10 cellular contexts compared by ENCODE assay signal in genomic region chrX:47235691-47236103, GRCh38. TPM values are rescaled to one million over a fixed set of nuclear protein-coding genes. Genes with fewer than 3 reads are reported as not detected.
DNase-seq lines count a peak whose midpoint lies in the region; ATAC-seq and TF ChIP-seq lines count a peak whose summit lies in the region.
"Had no signal": no experiment of that assay in that cellular context is flagged by ENCODE, and none has a peak within 500 bp of the region (broad histone marks: within the 10 kb centered on the region; RNA-seq: fewer than 3 reads in every experiment).

No MANE protein-coding gene starts in this region.

- H3K9ac ChIP-seq in GM23248, result peak overlapping the region; percentile 31; the same call in 1 of the 2 replicates
- no peak overlapping the region for H3K9ac ChIP-seq in skeletal muscle satellite cell (ENCODE audit: low read depth, low read length)

- H3K79me2 ChIP-seq in GM23248 (ENCODE audit: insufficient read depth), result peaks cover 69% of the 10 kb centered on the region

- no peaks in the 10 kb centered on the region for H3K36me3 Mint-ChIP-seq in T-helper 17 cell (ENCODE audit: low read depth)

- no peaks in the 10 kb centered on the region for H3K9me2 ChIP-seq in GM23248 (ENCODE audit: insufficient read depth)

- H3K27me3 Mint-ChIP-seq in T-helper 17 cell, result no peaks in the 10 kb centered on the region

- H3F3A ChIP-seq in GM23248 (ENCODE audit: insufficient read depth), result peaks cover 9% of the 10 kb centered on the region; the same call in 1 of the 2 replicates

- no peak overlapping the region for H2AFZ ChIP-seq in GM23248

- H3K4me1 Mint-ChIP-seq in T-helper 17 cell, result peaks cover 9% of the 10 kb centered on the region

- H3K36me3 ChIP-seq in GM23248 (ENCODE audit: low read depth) (no peaks in the 10 kb centered on the region), skeletal muscle satellite cell (ENCODE audit: insufficient read depth, low read length) (peaks cover 10% of the 10 kb centered on the region)
- H3K36me3 ChIP-seq: SJCRH30 had no signal

- peak overlapping the region; percentile 34 for H3K4me3 Mint-ChIP-seq in T-helper 17 cell

- peak overlapping the region; percentile 84 for H3K27ac Mint-ChIP-seq in T-helper 17 cell

- H3K4me1 ChIP-seq in GM23248 (ENCODE audit: insufficient read depth), result peaks cover 11% of the 10 kb centered on the region; the same call in 1 of the 2 replicates
- peaks cover 18% of the 10 kb centered on the region for H3K4me1 ChIP-seq in skeletal muscle satellite cell (ENCODE audit: control insufficient read depth, insufficient read depth, low read length)
- H3K4me1 ChIP-seq: SJCRH30 had no signal

- no peaks in the 10 kb centered on the region for H4K20me1 ChIP-seq in GM23248 (ENCODE audit: insufficient read depth)

- TF ChIP-seq CTCF in fibroblast of mammary gland (conservative IDR thresholded peaks at IDR 0.05; ENCODE audit: control insufficient read depth, insufficient read depth, low read depth, low read length), result no peak

- DNase-seq in GM23248 (no peak), T-helper 17 cell (no peak), fibroblast of mammary gland (ENCODE audit: low read depth) (peak; percentile 57), activated gamma-delta T cell (lab: John Stamatoyannopoulos, UW) (no peak), glomerular visceral epithelial cell (ENCODE audit: extremely low spot score) (no peak), SIG-M5 treated with dmso at 0.1 percent for 504 hours (lab: John Stamatoyannopoulos, UW; ENCODE audit: unreplicated experiment) (no peak), GM19240 (ENCODE audit: insufficient read length, low spot score) (no peak)
- DNase-seq: NCI-H524, SJCRH30 had no signal

- H3K27me3 ChIP-seq in GM23248 (replicated peaks; ENCODE audit: insufficient read depth) (no peaks in the 10 kb centered on the region), skeletal muscle satellite cell (ENCODE audit: control insufficient read depth, insufficient read depth, low read length) (peaks cover 7% of the 10 kb centered on the region)
- H3K27me3 ChIP-seq: SJCRH30 had no signal

- H3K4me3 ChIP-seq in GM23248 (no peak overlapping the region), fibroblast of mammary gland (ENCODE audit: control insufficient read depth, low read depth, low read length) (no peak overlapping the region), skeletal muscle satellite cell (ENCODE audit: low read length) (no peak overlapping the region)
- H3K4me3 ChIP-seq: SJCRH30 had no signal

- H3K9me3 ChIP-seq in GM23248 (ENCODE audit: low read depth), result no peaks in the 10 kb centered on the region
- H3K9me3 ChIP-seq in T-helper 17 cell (ENCODE audit: control insufficient read depth, low read length, poor library complexity, severe bottlenecking), result no peaks in the 10 kb centered on the region
- H3K9me3 ChIP-seq in skeletal muscle satellite cell (replicated peaks; ENCODE audit: low read length), result no peaks in the 10 kb centered on the region
- H3K9me3 ChIP-seq: SJCRH30 had no signal

- in situ Hi-C loops in GM23248 (cut with MboI), result no loop called here

- WGBS in GM23248 (ENCODE audit: low coverage in 1 of 2, low lambda C conversion rate in 2 of 2, missing lambda C conversion rate in 2 of 2), 2 experiments, result 56 to 59% methylated on average over 4 of the region's 4 CpGs

- H3K27ac ChIP-seq in GM23248, result peak overlapping the region; percentile 99
- H3K27ac ChIP-seq: SJCRH30 had no signal

- ATAC-seq in T-helper 17 cell, result no peak

- H3K4me2 ChIP-seq in GM23248 (ENCODE audit: unreplicated experiment) (no peak overlapping the region), skeletal muscle satellite cell (ENCODE audit: low read length) (peak overlapping the region; percentile 94)

RNA-seq across cellular contexts. Expression of gene USP11, which starts 2.9 kb away (rescaled TPM):
- 30.2 and 36.6 TPM in 2 replicates for total RNA-seq in GM23248 (2014; rRNA removed; shearing (Covaris generic))
- polyA plus RNA-seq in GM23248 (2016; fragmentation: Nextera tagmentation; extraction: Ambion mirVana), result 61.4 and 61.5 TPM in 2 replicates
- 10 to 100 TPM; 42.0 to 42.9 TPM for total RNA-seq in T-helper 17 cell
- 21.3 and 32.8 TPM in 2 replicates for total RNA-seq in skeletal muscle satellite cell (2012; rRNA removed)

RNA-seq across cellular contexts. Expression of gene CDK16, which starts 17.2 kb away (rescaled TPM):
- 89.5 and 97.8 TPM in 2 replicates for total RNA-seq in GM23248 (2014; rRNA removed; shearing (Covaris generic))
- polyA plus RNA-seq in GM23248 (2016; fragmentation: Nextera tagmentation; extraction: Ambion mirVana), result 103 and 105 TPM in 2 replicates
- total RNA-seq in T-helper 17 cell, result 100 to 1,000 TPM; 123 to 145 TPM
- 88.2 and 93.7 TPM in 2 replicates for total RNA-seq in skeletal muscle satellite cell (2012; rRNA removed)

RNA-seq across cellular contexts. Expression of gene UBA1, which starts 42.1 kb away (rescaled TPM):
- 264 and 266 TPM in 2 replicates for total RNA-seq in GM23248 (2014; rRNA removed; shearing (Covaris generic))
- 141 and 146 TPM in 2 replicates for polyA plus RNA-seq in GM23248 (2016; fragmentation: Nextera tagmentation; extraction: Ambion mirVana)
- total RNA-seq in T-helper 17 cell, result 100 to 1,000 TPM; 109 to 112 TPM
- total RNA-seq in skeletal muscle satellite cell (2012; rRNA removed), result 176 and 202 TPM in 2 replicates
